28 cellular contexts compared by ENCODE assay signal in genomic region chr21:35338881-35339632, GRCh38.
"Had no signal": no experiment of that assay in that cellular context is flagged by ENCODE, and none has a peak within 500 bp of the region (broad histone marks: within the 10 kb centered on the region; RNA-seq: fewer than 3 reads in every experiment).

No MANE protein-coding gene starts in this region.

- H3K27me3 Mint-ChIP-seq: activated CD4-positive, alpha-beta memory T cell treated with anti-CD3 and anti-CD28 coated beads for 36 hours; activated naive CD8-positive, alpha-beta T cell treated with anti-CD3 and anti-CD28 coated beads, Interleukin-2, amount 10 ng/mL, durations not matched to agents 7 days and 5 days had no signal

- H3K27ac Mint-ChIP-seq: activated CD4-positive, alpha-beta memory T cell treated with anti-CD3 and anti-CD28 coated beads for 36 hours; activated naive CD8-positive, alpha-beta T cell treated with anti-CD3 and anti-CD28 coated beads, Interleukin-2, amount 10 ng/mL, durations not matched to agents 7 days and 5 days; activated T-helper 1 cell treated with anti-CD3 and anti-CD28 coated beads, Interleukin-12 subunit alpha, Interleukin-12 subunit beta, Interleukin-2, Interleukin-4 antibody, amounts not matched to agents 30 ng/mL and 10 ng/mL and 1 ng/mL, durations not matched to agents 14 hours and 24 hours and 36 hours had no signal

- ATAC-seq: activated T-cell treated with anti-CD3 and anti-CD28 coated beads, Interleukin-2, amount 50 U/mL, for 4 hours; Right ventricle myocardium inferior; SK-N-SH treated with all-trans-retinoic acid at 6 μM for 48 hours had no signal

- H3K9me3 Mint-ChIP-seq: activated T-cell treated with anti-CD3 and anti-CD28 coated beads, Interleukin-2, amount 50 U/mL, for 4 hours; central memory CD8-positive, alpha-beta T cell had no signal

- DNase-seq: activated CD4-positive, alpha-beta memory T cell treated with anti-CD3 and anti-CD28 coated beads for 36 hours; activated CD4-positive, alpha-beta T cell treated with anti-CD3 and anti-CD28 coated beads, Interleukin-2, amount 50 U/mL, for 1 hour; activated CD8-positive, alpha-beta memory T cell treated with anti-CD3 and anti-CD28 coated beads, Interleukin-2, amount 50 U/mL, for 4 hours; activated effector memory CD4-positive, alpha-beta T cell treated with Interleukin-2 at 50 U/mL for 16 hours; activated naive CD4-positive, alpha-beta T cell treated with anti-CD3 and anti-CD28 coated beads, Interleukin-2, amount 50 U/mL, for 16 hours; activated naive CD8-positive, alpha-beta T cell treated with anti-CD3 and anti-CD28 coated beads, Interleukin-2, amount 10 ng/mL, durations not matched to agents 7 days and 5 days; activated T-cell treated with anti-CD3 and anti-CD28 coated beads for 4 hours; activated T-cell treated with anti-CD3 and anti-CD28 coated beads, Interleukin-2, amount 50 U/mL, for 4 hours; amygdala; Karpas-422; KBM-7; NCI-H1105; NCI-H1417 treated with DMSO at 0.1 percent for 48 hours; NCI-H1930; NCI-H2081 treated with DMSO at 0.1 percent for 48 hours; NCI-H226; NCI-H446 treated with DMSO at 0.1 percent for 48 hours; NCI-H524 treated with DMSO at 0.1 percent for 48 hours; NK-92 treated with Interleukin-12 subunit alpha and Interleukin-12 subunit beta, amount 100 ng/mL, for 24 hours; PC-9; SIG-M5; T-helper 1 cell; T-helper 2 cell; T-helper 9 cell had no signal

- H3K4me3 Mint-ChIP-seq: activated CD4-positive, alpha-beta memory T cell treated with anti-CD3 and anti-CD28 coated beads for 36 hours; activated naive CD8-positive, alpha-beta T cell treated with anti-CD3 and anti-CD28 coated beads, Interleukin-2, amount 10 ng/mL, durations not matched to agents 7 days and 5 days; activated T-cell treated with anti-CD3 and anti-CD28 coated beads, Interleukin-2, amount 50 U/mL, for 4 hours; activated T-helper 1 cell treated with anti-CD3 and anti-CD28 coated beads, Interleukin-12 subunit alpha, Interleukin-12 subunit beta, Interleukin-2, Interleukin-4 antibody, amounts not matched to agents 30 ng/mL and 10 ng/mL and 1 ng/mL, durations not matched to agents 14 hours and 24 hours and 36 hours; central memory CD8-positive, alpha-beta T cell had no signal

- H3K36me3 Mint-ChIP-seq: activated naive CD8-positive, alpha-beta T cell treated with anti-CD3 and anti-CD28 coated beads, Interleukin-2, amount 10 ng/mL, durations not matched to agents 7 days and 5 days had no signal
